Comparison of ENCODE assay signal across 2 cellular contexts in genomic region chr3:37974121-37974927, GRCh38.
TF ChIP-seq lines count a peak whose summit lies in the region.

No MANE protein-coding gene starts in this region.

TF ChIP-seq in HEK293T, 16 proteins besides CTCF, POLR2A, EP300 and RAD21:
- peak; percentile 91 for TF ChIP-seq PKNOX1 (IDR thresholded peaks at IDR 0.05)
- TF ChIP-seq HDGF (IDR thresholded peaks at IDR 0.05; ENCODE audit: borderline replicate concordance) = no peak
TF ChIP-seq in HEK293T: peak in this region for 1.

TF ChIP-seq in H1, 55 proteins besides CTCF, POLR2A, EP300 and RAD21 (continued from another document):
- TF ChIP-seq JUND (IDR thresholded peaks at IDR 0.05; ENCODE audit: low read length) (0 out of 2 replicates have a peak, but pooled peaks have one; percentile 27), E2F6 (IDR thresholded peaks at IDR 0.05) (no peak), BRCA1 (IDR thresholded peaks at IDR 0.05; ENCODE audit: low read depth, low read length) (no peak), TCF12 (IDR thresholded peaks at IDR 0.05; ENCODE audit: low read depth, low read length) (no peak), SIN3A (conservative IDR thresholded peaks at IDR 0.05 in 1 of 2, IDR thresholded peaks at IDR 0.05 in 1 of 2; ENCODE audit: low read depth in 1 of 2, low read length in 2 of 2) (0 out of 4 replicates have a peak, but pooled peaks of 1 of the 2 experiments have one; percentile 39), GABPA (IDR thresholded peaks at IDR 0.05; ENCODE audit: borderline replicate concordance, insufficient read depth, low read length) (no peak), CBX5 (IDR thresholded peaks at IDR 0.05; ENCODE audit: low read depth, low read length) (no peak), ASH2L (IDR thresholded peaks at IDR 0.05; ENCODE audit: low read length) (no peak), CTBP2 (IDR thresholded peaks at IDR 0.05; ENCODE audit: borderline replicate concordance, insufficient read depth, insufficient read length, low read length) (no peak)
